ENCODE assay signal across 8 cellular contexts in the genomic region with DNA sequence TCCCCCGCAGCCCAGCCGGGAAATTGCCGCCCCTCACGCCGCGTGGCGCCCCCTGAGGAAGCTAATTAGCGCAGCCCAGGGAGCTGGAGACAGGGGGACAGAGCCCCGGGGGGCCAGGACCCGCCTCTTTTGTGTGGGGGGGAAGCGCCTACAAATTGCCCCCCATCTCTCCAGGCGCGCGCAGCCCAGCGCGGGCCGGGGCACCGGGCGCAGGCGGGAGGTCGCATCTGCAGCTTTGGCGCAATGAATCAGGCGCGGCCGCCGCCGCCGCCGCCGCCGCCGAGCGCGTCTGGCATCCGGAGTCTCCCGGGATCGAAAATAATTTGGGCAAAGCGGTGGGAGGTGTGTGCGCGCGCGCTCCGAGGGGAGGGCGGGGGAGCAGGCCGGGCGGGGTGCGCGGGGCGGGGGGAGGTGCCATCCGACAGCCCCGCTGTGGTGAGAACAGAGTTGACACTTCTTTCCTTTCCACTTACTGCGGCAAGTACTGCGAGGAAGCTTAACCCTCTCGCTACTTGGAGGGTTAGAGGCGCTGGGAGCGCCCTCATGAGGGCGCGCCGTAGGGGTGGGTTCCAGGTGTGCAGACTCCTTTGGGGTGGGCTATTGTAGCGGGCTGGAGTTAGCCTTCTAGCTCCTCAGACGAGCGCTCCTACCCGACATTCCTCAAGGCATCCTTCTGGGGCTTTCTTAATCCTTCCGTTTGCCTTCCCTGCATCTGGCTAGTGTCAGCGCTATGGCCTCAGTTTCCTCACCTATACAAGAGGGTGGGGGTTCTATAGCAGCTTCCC.
DNase-seq lines count a peak whose midpoint lies in the region; ATAC-seq and TF ChIP-seq lines count a peak whose summit lies in the region.

No MANE protein-coding gene starts in this region.

- peaks cover 5% of the 10 kb centered on the region for H3K27me3 ChIP-seq in HL-60 (ENCODE audit: insufficient read depth, poor library complexity, severe bottlenecking)
- H3K27me3 ChIP-seq in RWPE2 (ENCODE audit: insufficient read depth, poor library complexity, severe bottlenecking), result peaks cover 20% of the 10 kb centered on the region
- peaks cover 0 to 44% (median 0%) of the 10 kb centered on the region in 7 donors for H3K27me3 ChIP-seq in heart right ventricle

- no peaks in the 10 kb centered on the region for H3K36me3 ChIP-seq in RWPE2 (ENCODE audit: low read depth)
- H3K36me3 ChIP-seq in heart right ventricle, result no peaks in the 10 kb centered on the region

- intact Hi-C loops in heart right ventricle (cut with DNase I), result loop anchor here in 3 of 10 donors (5.0 kb wide), 3 partner anchors 36 to 56 kb away; no protein-coding TSS in a partner anchor

- H3K9me3 Mint-ChIP-seq in activated naive CD8-positive, alpha-beta T cell (ENCODE audit: low read depth), result no peaks in the 10 kb centered on the region
- no peaks in the 10 kb centered on the region for H3K9me3 Mint-ChIP-seq in progenitor cell of endocrine pancreas (ENCODE audit: low read depth)

- no peaks in the 10 kb centered on the region for H3K27me3 Mint-ChIP-seq in activated naive CD8-positive, alpha-beta T cell
- H3K27me3 Mint-ChIP-seq in progenitor cell of endocrine pancreas, result peaks cover 19% of the 10 kb centered on the region

- H3K36me3 Mint-ChIP-seq in activated naive CD8-positive, alpha-beta T cell, result no peaks in the 10 kb centered on the region
- no peaks in the 10 kb centered on the region for H3K36me3 Mint-ChIP-seq in progenitor cell of endocrine pancreas (ENCODE audit: insufficient read depth)

- H3K4me1 ChIP-seq in RWPE2 (ENCODE audit: insufficient read depth, poor library complexity, severe bottlenecking), result no peaks in the 10 kb centered on the region
- H3K4me1 ChIP-seq in heart right ventricle, result peaks cover 12 to 40% (median 36%) of the 10 kb centered on the region in 9 donors

- WGBS in heart right ventricle, 2 donors, result 1 to 2% methylated on average over 65 of the region's 65 CpGs

- no peak for TF ChIP-seq CTCF in HL-60 (IDR thresholded peaks at IDR 0.05; ENCODE audit: insufficient read depth, low read length)
- TF ChIP-seq CTCF in RWPE2 (IDR thresholded peaks at IDR 0.05; ENCODE audit: poor library complexity, severe bottlenecking), result peak; percentile 16
- TF ChIP-seq CTCF in heart right ventricle (IDR thresholded peaks at IDR 0.05), result peak in 2 of 9 donors; percentile 10 to 24
- TF ChIP-seq CTCF in progenitor cell of endocrine pancreas (IDR thresholded peaks at IDR 0.05; ENCODE audit: unreplicated experiment), result peak; percentile 19

- H3K4me3 ChIP-seq in HL-60 (replicated peaks; ENCODE audit: insufficient read depth, low read length) (peak overlapping the region; percentile 29), RWPE2 (ENCODE audit: severe bottlenecking) (peak overlapping the region; percentile 21), heart right ventricle (peak overlapping the region; percentile 18 to 65 (median 60))

- H3K9me3 ChIP-seq in RWPE2 (ENCODE audit: severe bottlenecking), result no peaks in the 10 kb centered on the region
- H3K9me3 ChIP-seq in heart right ventricle, result no peaks in the 10 kb centered on the region

- peaks cover 29% of the 10 kb centered on the region for H3K4me1 Mint-ChIP-seq in activated naive CD8-positive, alpha-beta T cell (ENCODE audit: low read depth)
- peaks cover 24% of the 10 kb centered on the region for H3K4me1 Mint-ChIP-seq in progenitor cell of endocrine pancreas (ENCODE audit: low read depth)

- DNase-seq in ELF-1 (ENCODE audit: low read depth, low spot score) (peak; percentile 76), HL-60 (ENCODE audit: low read depth in 1 of 2, low spot score in 1 of 2) (no peak), RWPE2 (ENCODE audit: low spot score) (no peak), heart right ventricle (peak in 1 of 2 donors; percentile 45), progenitor cell of endocrine pancreas (ENCODE audit: low spot score, unreplicated experiment) (no peak), NCI-H2081 treated with DMSO at 0.1 percent for 48 hours (lab: John Stamatoyannopoulos, UW) (no peak)

- peak overlapping the region; percentile 73 for H3K4me3 Mint-ChIP-seq in activated naive CD8-positive, alpha-beta T cell
- H3K4me3 Mint-ChIP-seq in progenitor cell of endocrine pancreas (ENCODE audit: low read depth), result peak overlapping the region; percentile 54

- peak; percentile 59 for ATAC-seq in RWPE2 (ENCODE audit: low read depth)
- ATAC-seq in heart right ventricle, result peak in 7 of 8 donors; percentile 2 to 21 (median 6)
- no peak for ATAC-seq in GM18861 (IDR thresholded peaks at IDR 0.05; ENCODE audit: unreplicated experiment)

- no peak overlapping the region for H3K27ac Mint-ChIP-seq in activated naive CD8-positive, alpha-beta T cell
- no peak overlapping the region for H3K27ac Mint-ChIP-seq in progenitor cell of endocrine pancreas

- H3K27ac ChIP-seq in HL-60 (replicated peaks) (no peak overlapping the region), RWPE2 (ENCODE audit: poor library complexity, severe bottlenecking) (no peak overlapping the region), heart right ventricle (peak overlapping the region in 7 of 10 donors; percentile 11 to 88 (median 85))

Comparison
In these comparisons a context has a peak if more than half of its experiments do, and no peak if none do; other contexts are left out.
1. H3K27ac ChIP-seq: peak in heart right ventricle (7 of 10); none in HL-60 (single experiment) and RWPE2 (single experiment).
2. Peak in every context shown above with its lines, with median percentiles within 50 percentile points of each other: H3K4me3 ChIP-seq.